In the genomic region with DNA sequence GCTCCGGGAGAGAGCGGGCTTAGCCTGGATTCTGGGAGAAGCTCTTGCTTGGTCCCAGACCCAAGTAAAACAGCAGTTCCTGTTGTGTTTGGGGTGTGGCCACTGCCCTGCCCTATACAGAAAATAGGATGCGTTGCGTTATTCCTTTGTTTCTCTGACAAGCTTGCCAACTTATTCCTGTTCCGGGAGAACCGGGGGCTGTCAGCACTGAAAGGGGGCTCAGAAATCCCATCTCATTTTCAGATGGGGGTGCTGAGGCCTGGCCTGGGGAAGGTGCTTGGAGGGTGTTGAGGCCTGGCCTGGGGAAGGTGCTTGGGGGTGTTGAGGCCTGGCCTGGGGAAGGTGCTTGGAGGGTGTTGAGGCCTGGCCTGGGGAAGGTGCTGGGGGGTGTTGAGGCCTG, we compare ENCODE assay signal across 2 cellular contexts. TPM values are rescaled to one million over a fixed set of nuclear protein-coding genes. Genes with fewer than 3 reads are reported as not detected.
"Had no signal": no experiment of that assay in that cellular context is flagged by ENCODE, and none has a peak within 500 bp of the region (broad histone marks: within the 10 kb centered on the region; RNA-seq: fewer than 3 reads in every experiment).

No MANE protein-coding gene starts in this region.

RNA-seq across cellular contexts. Expression of gene APOD, which starts 38.3 kb away (rescaled TPM):
- total RNA-seq: endodermal cell, renal cortical epithelial cell had no signal
